ENCODE assay signal across 27 cellular contexts in the genomic region with DNA sequence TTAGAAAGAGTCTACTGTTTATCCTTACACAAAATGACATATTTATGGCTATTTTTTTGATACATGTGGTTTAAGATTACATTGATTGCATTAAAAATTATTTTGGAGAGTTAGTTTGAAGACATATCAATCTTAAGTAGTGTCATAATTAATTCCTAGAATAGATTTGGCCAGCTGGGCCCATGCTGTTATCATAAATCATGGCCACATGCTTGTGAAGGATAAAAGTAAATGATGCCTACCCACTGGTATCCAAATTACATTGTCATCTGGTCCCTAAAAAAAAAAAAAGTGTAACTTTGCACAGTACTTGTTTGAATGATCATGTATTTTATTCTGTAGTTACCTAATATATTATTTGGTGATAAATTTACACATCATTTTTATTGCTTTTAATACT.
"Had no signal": no experiment of that assay in that cellular context is flagged by ENCODE, and none has a peak within 500 bp of the region (broad histone marks: within the 10 kb centered on the region; RNA-seq: fewer than 3 reads in every experiment).

No MANE protein-coding gene starts in this region.

- H3K27me3 ChIP-seq: gastrocnemius medialis, heart left ventricle, hepatocyte, ovary, sigmoid colon, tibial nerve, upper lobe of left lung had no signal

- ATAC-seq: esophagus mucosa; gastrocnemius medialis; heart left ventricle; left lobe of liver; mucosa of descending colon; naive thymus-derived CD8-positive, alpha-beta T cell; psoas muscle; right cardiac atrium; stimulated activated naive B cell treated with anti-CD40 and anti-IgM and Interleukin-4, amounts not matched to agents 10 μg/mL and 1 μg/mL and 100 μg/mL, for 72 hours had no signal

- H3K27ac ChIP-seq: coronary artery, epithelial cell of prostate, gastrocnemius medialis, heart left ventricle, hepatocyte, ovary, psoas muscle, sigmoid colon, skin epidermis, thoracic aorta, tibial nerve, upper lobe of left lung had no signal

- H3K4me3 ChIP-seq: coronary artery, gastrocnemius medialis, heart left ventricle, hepatocyte, lung, mucosa of descending colon, ovary, psoas muscle, sigmoid colon, skin epidermis, thoracic aorta, tibial nerve, upper lobe of left lung had no signal

- H3K4me1 ChIP-seq: gastrocnemius medialis, heart left ventricle, psoas muscle, sigmoid colon, tibial nerve, upper lobe of left lung had no signal

- H2AFZ ChIP-seq: hepatocyte had no signal

- H3K4me2 ChIP-seq: hepatocyte had no signal

- DNase-seq: effector CD4-positive, alpha-beta T cell; foreskin fibroblast; gastrocnemius medialis; heart left ventricle; kidney; mucosa of descending colon; naive thymus-derived CD8-positive, alpha-beta T cell; nephron progenitor cell; occipital lobe; ovary; posterior cingulate gyrus; psoas muscle; right cardiac atrium; sigmoid colon; stimulated activated CD4-positive, alpha-beta T cell treated with anti-CD3 and anti-CD28 coated beads, Interleukin-15, amount 100 ng/mL, for 24 hours; stimulated activated CD4-positive, alpha-beta T cell treated with anti-CD3 and anti-CD28 coated beads, Interleukin-2, amount 100 ng/mL, for 48 hours; stimulated activated naive B cell treated with anti-CD40 and anti-IgM and Interleukin-4, amounts not matched to agents 10 μg/mL and 1 μg/mL and 100 μg/mL, for 72 hours; upper lobe of left lung had no signal

- H3K79me2 ChIP-seq: hepatocyte had no signal

- H3K36me3 ChIP-seq: gastrocnemius medialis, ovary, thoracic aorta had no signal

- H3K9me3 ChIP-seq: gastrocnemius medialis, heart left ventricle, mucosa of descending colon, ovary, psoas muscle, sigmoid colon, thoracic aorta, tibial nerve, upper lobe of left lung had no signal
